In genomic region chr10:63548860-63549259, GRCh38 we compare ENCODE assay signal across 20 cellular contexts. TPM values are rescaled to one million over a fixed set of nuclear protein-coding genes. Genes with fewer than 3 reads are reported as not detected.
DNase-seq lines count a peak whose midpoint lies in the region; ATAC-seq, FAIRE-seq and TF ChIP-seq lines count a peak whose summit lies in the region.
"Had no signal": no experiment of that assay in that cellular context is flagged by ENCODE, and none has a peak within 500 bp of the region (broad histone marks: within the 10 kb centered on the region; RNA-seq: fewer than 3 reads in every experiment).

No MANE protein-coding gene starts in this region.

- no peak overlapping the region for H2BK15ac ChIP-seq in mesendoderm (replicated peaks; ENCODE audit: low read depth)

- no peak overlapping the region for H2BK120ac ChIP-seq in mesendoderm (ENCODE audit: low read depth, low read length)

- H3K4me3 ChIP-seq in HepG2 (replicated peaks in 1 of 3; ENCODE audit: insufficient read depth in 1 of 3, low read depth in 2 of 3, low read length in 3 of 3) (no peak overlapping the region), right lobe of liver (no peak overlapping the region), HCT116 (replicated peaks in 1 of 2; ENCODE audit: low read depth in 1 of 2, low read length in 2 of 2) (no peak overlapping the region), endocrine pancreas (ENCODE audit: control insufficient read depth, insufficient read depth, low read length) (peak overlapping the region; percentile 34), mesendoderm (ENCODE audit: low read length) (no peak overlapping the region), kidney (ENCODE audit: low read length in 2 of 2) (no peak overlapping the region)
- H3K4me3 ChIP-seq: BLaER1 treated with 17β-estradiol and CSF1 and Interleukin-3, amounts not matched to agents 10 nM and 100 nM; GM12878 had no signal

- POLR2A ChIA-PET in HepG2 (lab: Yijun Ruan, JAX), result no interaction called here
- POLR2A ChIA-PET in HCT116 (lab: Charles Lee), result no interaction called here

- H3K36me3 ChIP-seq in HepG2 (replicated peaks in 1 of 2; ENCODE audit: control insufficient read depth in 1 of 2, insufficient read depth in 2 of 2, low read length in 2 of 2) (no peaks in the 10 kb centered on the region), right lobe of liver (no peaks in the 10 kb centered on the region), HCT116 (ENCODE audit: control insufficient read depth in 1 of 2, insufficient read depth in 2 of 2, low read length in 2 of 2) (no peaks in the 10 kb centered on the region; a peak in 1 of 4 replicates), endocrine pancreas (ENCODE audit: control insufficient read depth, insufficient read depth, low read length) (no peaks in the 10 kb centered on the region), mesendoderm (ENCODE audit: control insufficient read depth, insufficient read depth, low read length) (no peaks in the 10 kb centered on the region), kidney (ENCODE audit: control insufficient read depth in 1 of 2, insufficient read depth in 2 of 2, low read length in 2 of 2) (no peaks in the 10 kb centered on the region)

- no peak overlapping the region for H3K56ac ChIP-seq in mesendoderm (ENCODE audit: low read length)

- no peak for TF ChIP-seq CTCF in HepG2 (CRISPR knock-in tag; IDR thresholded peaks at IDR 0.05)
- TF ChIP-seq CTCF in right lobe of liver (IDR thresholded peaks at IDR 0.05), result no peak
- no peak for TF ChIP-seq CTCF in HCT116 (IDR thresholded peaks at IDR 0.05 in 2 of 3, conservative IDR thresholded peaks at IDR 0.05 in 1 of 3; ENCODE audit: borderline replicate concordance in 1 of 3, insufficient read depth in 1 of 3, low read depth in 2 of 3, low read length in 2 of 3)
- TF ChIP-seq CTCF in type B pancreatic cell (conservative IDR thresholded peaks at IDR 0.05), result no peak
- no peak for TF ChIP-seq CTCF in kidney (IDR thresholded peaks at IDR 0.05; ENCODE audit: borderline replicate concordance, extremely low read depth, insufficient read depth)

- RAD21 ChIA-PET in HCT116 (lab: Charles Lee; ENCODE audit: low non-redundant PET in 1 of 2, low total read pairs in 2 of 2, uncharacterized antibody in 2 of 2, unreplicated experiment in 2 of 2), result no interaction called here

- DNase-seq in HepG2 (ENCODE audit: low spot score) (no peak), right lobe of liver (no peak), HCT116 (ENCODE audit: low read depth, low spot score) (no peak), type B pancreatic cell (ENCODE audit: extremely low spot score, unreplicated experiment) (no peak), mesendoderm (no peak), NCI-H1417 (lab: John Stamatoyannopoulos, UW) (no peak), kidney (no peak)
- DNase-seq: CD4-positive, CD25-positive, alpha-beta regulatory T cell; CD8-positive, alpha-beta memory T cell; COR-L47; DMS153; DND-41; EL; H9 had no signal

- H3K9ac ChIP-seq in HepG2 (ENCODE audit: insufficient read depth, low read depth, low read length) (no peak overlapping the region), HCT116 (ENCODE audit: low read length) (no peak overlapping the region), endocrine pancreas (ENCODE audit: control insufficient read depth, insufficient read depth, low read length) (no peak overlapping the region), mesendoderm (ENCODE audit: low read length) (no peak overlapping the region), kidney (ENCODE audit: low read length in 2 of 2) (no peak overlapping the region)
- H3K9ac ChIP-seq: BLaER1 treated with 17β-estradiol and CSF1 and Interleukin-3, amounts not matched to agents 10 nM and 100 nM; KMS-11 had no signal

- no peak overlapping the region for H3K23ac ChIP-seq in mesendoderm (ENCODE audit: low read length)

- no peaks in the 10 kb centered on the region for H3K9me3 ChIP-seq in HepG2 (ENCODE audit: low read length)
- H3K9me3 ChIP-seq in right lobe of liver, result no peaks in the 10 kb centered on the region
- H3K9me3 ChIP-seq in HCT116 (ENCODE audit: control insufficient read depth in 1 of 2, insufficient read depth in 1 of 2, low read depth in 1 of 2, low read length in 2 of 2), result no peaks in the 10 kb centered on the region
- H3K9me3 ChIP-seq in endocrine pancreas (ENCODE audit: control insufficient read depth, low read length), result no peaks in the 10 kb centered on the region
- no peaks in the 10 kb centered on the region for H3K9me3 ChIP-seq in kidney (ENCODE audit: control insufficient read depth in 1 of 2, low read length in 2 of 2)

- H3K4me2 ChIP-seq in HepG2 (ENCODE audit: low read depth, low read length) (no peak overlapping the region), HCT116 (ENCODE audit: low read length) (0 out of 2 replicates have a peak overlapping the region, but pooled peaks have one; percentile 1), mesendoderm (ENCODE audit: low read length) (no peak overlapping the region)
- H3K4me2 ChIP-seq: BLaER1 treated with 17β-estradiol and CSF1 and Interleukin-3, amounts not matched to agents 10 nM and 100 nM; KMS-11 had no signal

- no peaks in the 10 kb centered on the region for H3K27me3 Mint-ChIP-seq in type B pancreatic cell
- H3K27me3 Mint-ChIP-seq: B cell; CD8-positive, alpha-beta memory T cell had no signal

- no peak overlapping the region for H2AFZ ChIP-seq in HepG2 (ENCODE audit: low read length)
- no peak overlapping the region for H2AFZ ChIP-seq in HCT116 (ENCODE audit: low read depth, low read length, poor library complexity, severe bottlenecking)

- H3K27me3 ChIP-seq in HepG2 (ENCODE audit: control insufficient read depth in 1 of 2, insufficient read depth in 2 of 2, low read length in 2 of 2), result no peaks in the 10 kb centered on the region
- H3K27me3 ChIP-seq in right lobe of liver, result no peaks in the 10 kb centered on the region
- H3K27me3 ChIP-seq in HCT116 (ENCODE audit: insufficient read depth, low read length), result no peaks in the 10 kb centered on the region
- no peaks in the 10 kb centered on the region for H3K27me3 ChIP-seq in endocrine pancreas (ENCODE audit: control insufficient read depth, insufficient read depth, low read length)
- no peaks in the 10 kb centered on the region for H3K27me3 ChIP-seq in mesendoderm (ENCODE audit: insufficient read depth, low read length, poor library complexity)
- H3K27me3 ChIP-seq: BLaER1 treated with 17β-estradiol and CSF1 and Interleukin-3, amounts not matched to agents 10 nM and 100 nM had no signal

- CTCF ChIA-PET in HepG2 (lab: Yijun Ruan, JAX; ENCODE audit: low intra/inter-chr PET ratio, low total read pairs) (no interaction called here), HCT116 (lab: Charles Lee) (no interaction called here)

- H3K4me3 Mint-ChIP-seq in type B pancreatic cell, result no peak overlapping the region
- H3K4me3 Mint-ChIP-seq: B cell; CD4-positive, CD25-positive, alpha-beta regulatory T cell; CD8-positive, alpha-beta memory T cell; H9 had no signal

- H4K5ac ChIP-seq in mesendoderm (ENCODE audit: low read length), result no peak overlapping the region

- no peaks in the 10 kb centered on the region for H3K9me2 ChIP-seq in HCT116 (ENCODE audit: insufficient read depth)

- ATAC-seq in HepG2, result no peak
- no peak for ATAC-seq in right lobe of liver
- ATAC-seq in HCT116, result no peak
- ATAC-seq: GM12878 had no signal

- TF ChIP-seq RAD21 in HepG2 (CRISPR knock-in tag; IDR thresholded peaks at IDR 0.05) (no peak), HCT116 (IDR thresholded peaks at IDR 0.05; ENCODE audit: low read depth) (no peak)

- H3K36me3 Mint-ChIP-seq in type B pancreatic cell, result peaks cover 19% of the 10 kb centered on the region

- H3K27ac ChIP-seq in HepG2 (ENCODE audit: extremely low read length, insufficient read depth, low read length), result no peak overlapping the region
- no peak overlapping the region for H3K27ac ChIP-seq in right lobe of liver
- no peak overlapping the region for H3K27ac ChIP-seq in HCT116 (ENCODE audit: low read depth, low read length)
- H3K27ac ChIP-seq in mesendoderm (ENCODE audit: low read depth, low read length), result no peak overlapping the region
- H3K27ac ChIP-seq in kidney (ENCODE audit: low read depth in 2 of 2, low read length in 2 of 2), result no peak overlapping the region
- H3K27ac ChIP-seq: BLaER1 treated with 17β-estradiol and CSF1 and Interleukin-3, amounts not matched to agents 10 nM and 100 nM; KMS-11 had no signal

- no peak overlapping the region for H2AK5ac ChIP-seq in mesendoderm (ENCODE audit: low read length)

- intact Hi-C loops in HepG2 (cut with micrococcal nuclease; ENCODE audit: unreplicated experiment) (no loop called here), right lobe of liver (cut with DNase I) (no loop called here), HCT116 (cut with micrococcal nuclease) (no loop called here), kidney (cut with DNase I) (no loop called here)

- no peak overlapping the region for H2BK5ac ChIP-seq in mesendoderm (ENCODE audit: low read length)

- H3K79me1 ChIP-seq in mesendoderm (ENCODE audit: low read length), result peaks cover 13% of the 10 kb centered on the region

- peaks cover 13% of the 10 kb centered on the region for H3K4me1 ChIP-seq in HepG2 (ENCODE audit: insufficient read depth, low read length)
- no peaks in the 10 kb centered on the region for H3K4me1 ChIP-seq in right lobe of liver
- peaks cover 26 to 53% of the 10 kb centered on the region in 2 experiments for H3K4me1 ChIP-seq in HCT116 (ENCODE audit: control insufficient read depth in 1 of 2, insufficient read depth in 2 of 2, low read length in 2 of 2)
- H3K4me1 ChIP-seq in endocrine pancreas (ENCODE audit: control insufficient read depth, insufficient read depth, low read length), result peaks cover 23% of the 10 kb centered on the region
- no peaks in the 10 kb centered on the region for H3K4me1 ChIP-seq in mesendoderm (ENCODE audit: control insufficient read depth, low read depth, low read length)
- H3K4me1 ChIP-seq in kidney (ENCODE audit: control insufficient read depth in 1 of 2, insufficient read depth in 1 of 2, low read depth in 1 of 2, low read length in 2 of 2), result peaks cover 0 to 2% of the 10 kb centered on the region in 2 donors

- H4K20me1 ChIP-seq in HepG2 (ENCODE audit: insufficient read depth, low read length), result no peaks in the 10 kb centered on the region
- no peaks in the 10 kb centered on the region for H4K20me1 ChIP-seq in HCT116 (ENCODE audit: insufficient read depth)

- no peak overlapping the region for H4K8ac ChIP-seq in mesendoderm (ENCODE audit: low read depth, low read length)

- peaks cover 12% of the 10 kb centered on the region for H3K4me1 Mint-ChIP-seq in type B pancreatic cell (ENCODE audit: unreplicated experiment)

- H3K27ac Mint-ChIP-seq in type B pancreatic cell, result peak overlapping the region; percentile 57
- H3K27ac Mint-ChIP-seq: B cell; CD8-positive, alpha-beta memory T cell had no signal

- no peak overlapping the region for H3K4ac ChIP-seq in mesendoderm (ENCODE audit: low read depth, low read length)

- H3K18ac ChIP-seq in mesendoderm (ENCODE audit: low read length), result no peak overlapping the region

- no peak for TF ChIP-seq POLR2A in HepG2 (IDR thresholded peaks at IDR 0.05; ENCODE audit: insufficient read depth in 1 of 2, low read depth in 2 of 2, low read length in 2 of 2)
- TF ChIP-seq POLR2A in right lobe of liver (IDR thresholded peaks at IDR 0.05), result no peak
- no peak for TF ChIP-seq POLR2A in HCT116 (IDR thresholded peaks at IDR 0.05; ENCODE audit: borderline replicate concordance, extremely low read depth, insufficient read depth, insufficient read length)

- H3K9me3 Mint-ChIP-seq in type B pancreatic cell, result peaks cover 9% of the 10 kb centered on the region
- H3K9me3 Mint-ChIP-seq: CD4-positive, CD25-positive, alpha-beta regulatory T cell; CD8-positive, alpha-beta memory T cell; H9 had no signal

- BruUV-seq in HepG2 (replicated peaks; lab: Mats Ljungman, UMichigan) (no TSS peak), HCT116 (replicated peaks; lab: Mats Ljungman, UMichigan) (no TSS peak)

- peaks cover 9% of the 10 kb centered on the region for H3K79me2 ChIP-seq in HepG2 (ENCODE audit: insufficient read depth, low read length)
- peaks cover 81% of the 10 kb centered on the region for H3K79me2 ChIP-seq in HCT116 (ENCODE audit: insufficient read depth, low read length)
- H3K79me2 ChIP-seq in mesendoderm (ENCODE audit: control insufficient read depth, insufficient read depth, low read length), result peaks cover 11% of the 10 kb centered on the region

- in situ Hi-C loops in HepG2 (cut with HindIII; ENCODE audit: extremely low pct_ligation_motif_present, low pct_unique_long_range_greater_than_20kb), result no loop called here

- FAIRE-seq in HepG2 (lab: Jason Lieb, UNC) (no peak), kidney (lab: Jason Lieb, UNC) (no peak)
- FAIRE-seq: GM12878, H1 had no signal

- no peak for TF ChIP-seq EP300 in HepG2 (IDR thresholded peaks at IDR 0.05; ENCODE audit: low read depth in 2 of 2, low read length in 2 of 2)
- no peak for TF ChIP-seq EP300 in HepG2 (CRISPR knock-in tag; IDR thresholded peaks at IDR 0.05; ENCODE audit: borderline replicate concordance)

RNA-seq across cellular contexts. Expression of gene REEP3, which starts 27.7 kb away (rescaled TPM):
- total RNA-seq in HepG2 (2016; rRNA removed; fragmentation: Illumina TruSeq; extraction: Trizol) (29.1 and 31.4 TPM in 2 replicates), right lobe of liver (10 to 100 TPM; 21.1 to 38.8 (median 28.0) TPM), HCT116 (2021; ENCODE audit: unreplicated experiment) (41.3 TPM), type B pancreatic cell (ENCODE audit: low replicate concordance) (38.1 and 57.0 TPM in 2 replicates), kidney (34.6 TPM)
- total RNA-seq in HepG2 (2016; cell fraction: cytosol; rRNA removed; fragmentation: Illumina TruSeq; extraction: Trizol; ENCODE audit: low read depth), result 23.6 and 27.7 TPM in 2 replicates
- 27.1 and 27.9 TPM in 2 replicates for total RNA-seq in HepG2 (2016; cell fraction: insoluble cytoplasmic fraction; rRNA removed; fragmentation: Illumina TruSeq; extraction: Trizol)
- total RNA-seq in HepG2 (2016; cell fraction: membrane; rRNA removed; fragmentation: Illumina TruSeq; extraction: Trizol), result 34.9 and 39.7 TPM in 2 replicates
- total RNA-seq in HepG2 (2016; cell fraction: nucleus; rRNA removed; fragmentation: Illumina TruSeq; extraction: Trizol), result 13.9 and 19.8 TPM in 2 replicates
- polyA plus RNA-seq in HepG2 (2011; rRNA removed) (5.3 and 7.1 TPM in 2 replicates), kidney (ENCODE audit: insufficient read depth, low read depth, low replicate concordance) (12.7 TPM)
- 5.4 and 8.4 TPM in 2 replicates for polyA plus RNA-seq in HepG2 (2011; cell fraction: cytosol; rRNA removed)
- polyA plus RNA-seq in HepG2 (2011; cell fraction: nucleus; rRNA removed), result 2.7 and 4.4 TPM in 2 replicates
- polyA plus RNA-seq in HepG2 (2012), result 8.7 and 10.0 TPM in 2 replicates
- 45.4 and 52.0 TPM in 2 replicates for polyA plus RNA-seq in HepG2 (2016; cell fraction: cytosol; fragmentation: Illumina TruSeq; extraction: Trizol; ENCODE audit: low read depth)
- 20.1 and 20.9 TPM in 2 replicates for polyA plus RNA-seq in HepG2 (2016; cell fraction: insoluble cytoplasmic fraction; fragmentation: Illumina TruSeq; extraction: Trizol; ENCODE audit: low read depth)
- polyA plus RNA-seq in HepG2 (2016; cell fraction: membrane; fragmentation: Illumina TruSeq; extraction: Trizol; ENCODE audit: low read depth), result 31.9 and 38.5 TPM in 2 replicates
- 25.8 and 29.3 TPM in 2 replicates for polyA plus RNA-seq in HepG2 (2016; cell fraction: nucleus; fragmentation: Illumina TruSeq; extraction: Trizol; ENCODE audit: insufficient read depth, low read depth)
- polyA minus RNA-seq in HepG2 (2011; rRNA and poly(A)+ RNA removed; ENCODE audit: low replicate concordance), result 2.4 and 4.6 TPM in 2 replicates
- 9.3 and 9.6 TPM in 2 replicates for polyA minus RNA-seq in HepG2 (2011; cell fraction: cytosol; rRNA and poly(A)+ RNA removed)
- 6.3 and 7.8 TPM in 2 replicates for polyA minus RNA-seq in HepG2 (2011; cell fraction: nucleus; rRNA and poly(A)+ RNA removed)
- polyA plus RNA-seq in HCT116 (2012), result 5.6 and 7.4 TPM in 2 replicates
- 15.0 TPM for polyA plus RNA-seq in mesendoderm (2013, experiment 1 of 2)
- 15.6 TPM for polyA plus RNA-seq in mesendoderm (2013, experiment 2 of 2)
